ENCODE assay signal across 16 cellular contexts in the genomic region with DNA sequence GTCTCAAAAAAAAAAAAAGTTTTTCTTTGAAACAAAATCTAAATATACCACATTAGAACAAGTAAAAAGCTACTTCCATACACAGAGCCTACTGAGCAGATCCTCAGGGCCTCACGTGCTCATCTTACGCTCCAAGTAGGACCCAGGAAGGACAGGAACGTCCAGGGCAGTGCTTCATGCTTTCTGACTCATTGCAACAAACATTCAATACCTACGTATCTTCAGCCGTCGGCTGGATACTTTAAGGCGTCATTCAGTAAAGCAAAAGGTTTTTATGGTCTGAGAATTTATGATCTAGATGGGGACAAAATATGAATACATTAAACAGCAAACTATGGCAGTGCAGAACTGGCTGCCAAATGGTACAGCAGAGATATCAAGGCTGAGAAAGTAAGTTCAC. TPM values are rescaled to one million over a fixed set of nuclear protein-coding genes. Genes with fewer than 3 reads are reported as not detected.
DNase-seq lines count a peak whose midpoint lies in the region; ATAC-seq and TF ChIP-seq lines count a peak whose summit lies in the region.
"Had no signal": no experiment of that assay in that cellular context is flagged by ENCODE, and none has a peak within 500 bp of the region (broad histone marks: within the 10 kb centered on the region; RNA-seq: fewer than 3 reads in every experiment).

No MANE protein-coding gene starts in this region.

- H3K36me3 ChIP-seq in SJSA1 (peaks cover 96% of the 10 kb centered on the region), prostate gland (no peaks in the 10 kb centered on the region)

- intact Hi-C loops in prostate gland (cut with DNase I): no loop called here

- H3K9me3 ChIP-seq in SJSA1 (replicated peaks): no peaks in the 10 kb centered on the region
- H3K9me3 ChIP-seq in prostate gland: no peaks in the 10 kb centered on the region

- H3K4me3 ChIP-seq in SJSA1 (no peak overlapping the region), prostate gland (no peak overlapping the region)

- 72% methylated on average over 7 of the region's 7 CpGs for WGBS in prostate gland

- no peak overlapping the region for H3K27ac ChIP-seq in SJSA1
- peak overlapping the region; percentile 24 to 50 for H3K27ac ChIP-seq in prostate gland

- TF ChIP-seq POLR2A in prostate gland (IDR thresholded peaks at IDR 0.05): no peak

- H3K27me3 ChIP-seq in SJSA1 (replicated peaks) (no peaks in the 10 kb centered on the region), prostate gland (replicated peaks; ENCODE audit: insufficient read depth) (no peaks in the 10 kb centered on the region)

- no peak for ATAC-seq in activated CD4-positive, CD25-positive, alpha-beta regulatory T cell treated with anti-CD3 and anti-CD28 coated beads, Interleukin-2, amount 50 U/mL, for 24 hours
- ATAC-seq: left ventricle myocardium superior had no signal

- DNase-seq in EL: peak; percentile 92
- peak; percentile 59 to 74 for DNase-seq in SJSA1 (ENCODE audit: low read depth in 1 of 2, low spot score in 2 of 2)
- peak; percentile 77 for DNase-seq in iris pigment epithelial cell (ENCODE audit: low read depth)
- no peak for DNase-seq in prostate gland (ENCODE audit: low spot score)
- DNase-seq in NCI-H187 treated with DMSO at 0.1 percent for 48 hours (lab: John Stamatoyannopoulos, UW): no peak
- DNase-seq in GM20000 (ENCODE audit: low spot score): no peak
- DNase-seq in SKM-1 treated with dmso at 0.1 percent for 144 hours (lab: John Stamatoyannopoulos, UW; ENCODE audit: unreplicated experiment): no peak
- DNase-seq: activated CD4-positive, CD25-positive, alpha-beta regulatory T cell treated with anti-CD3 and anti-CD28 coated beads, Interleukin-2, amount 50 U/mL, for 72 hours; effector memory CD4-positive, alpha-beta T cell; GDM1; left ventricle myocardium superior; naive B cell; NCI-H146; retina; SIG-M5 had no signal

- no peak for TF ChIP-seq CTCF in prostate gland (IDR thresholded peaks at IDR 0.05)
- no peak for TF ChIP-seq CTCF in GM20000 (IDR thresholded peaks at IDR 0.05; ENCODE audit: extremely low read depth, missing control alignments)

- H3K4me1 ChIP-seq in SJSA1 (replicated peaks) (peaks cover 3% of the 10 kb centered on the region; the same call in 1 of the 2 replicates), prostate gland (replicated peaks) (no peaks in the 10 kb centered on the region)

RNA-seq across cellular contexts. Expression of gene CARS2, which starts 20.6 kb away (rescaled TPM):
- total RNA-seq in SJSA1 (2014; rRNA removed; shearing (Covaris generic)): 250 and 360 TPM in 2 replicates
- total RNA-seq in prostate gland: 10 to 100 TPM; 40.5 to 85.5 TPM

RNA-seq across cellular contexts. Expression of gene ING1, which starts 28.2 kb away (rescaled TPM):
- total RNA-seq in SJSA1 (2014; rRNA removed; shearing (Covaris generic)): 42.7 and 76.0 TPM in 2 replicates
- total RNA-seq in prostate gland: 10 to 100 TPM; 19.1 to 38.3 TPM

Comparison
In these comparisons a context has a peak if more than half of its experiments do, and no peak if none do; other contexts are left out.
1. DNase-seq: peak in EL (single experiment), SJSA1 (2 of 2) and iris pigment epithelial cell (single experiment); none in prostate gland (single experiment), NCI-H187 treated with DMSO at 0.1 percent for 48 hours (single experiment), GM20000 (single experiment) and SKM-1 treated with dmso at 0.1 percent for 144 hours (single experiment).